ENCODE assay signal across 22 cellular contexts in the genomic region with DNA sequence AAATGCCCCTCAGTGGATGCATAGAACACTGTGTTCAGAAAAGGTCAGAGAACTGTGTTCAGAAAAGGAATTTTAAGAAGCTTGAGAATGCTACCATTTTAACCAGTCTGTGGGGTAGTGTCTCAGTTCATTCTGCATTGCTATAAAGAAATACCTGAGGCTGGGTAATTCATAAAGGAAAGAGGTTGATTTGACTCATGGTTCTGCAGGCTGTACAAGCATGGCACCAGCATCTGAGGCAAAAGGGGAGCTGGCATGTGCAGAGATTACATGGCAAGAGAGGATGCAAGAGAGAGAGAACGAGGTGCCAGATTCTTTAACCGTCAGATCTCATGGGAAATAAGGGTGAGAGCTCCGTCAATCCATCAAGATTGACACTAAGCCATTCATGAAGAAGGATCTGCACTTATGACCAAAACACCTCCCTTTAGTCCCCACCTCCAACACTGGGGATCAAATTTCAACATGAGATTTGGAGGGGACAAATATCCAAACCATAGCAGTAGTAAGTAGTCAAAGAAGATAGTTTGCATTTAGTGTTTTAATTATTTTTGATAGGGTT.
DNase-seq lines count a peak whose midpoint lies in the region; ATAC-seq and TF ChIP-seq lines count a peak whose summit lies in the region.
"Had no signal": no experiment of that assay in that cellular context is flagged by ENCODE, and none has a peak within 500 bp of the region (broad histone marks: within the 10 kb centered on the region; RNA-seq: fewer than 3 reads in every experiment).

No MANE protein-coding gene starts in this region.

- peaks cover 69 to 100% (median 98%) of the 10 kb centered on the region in 3 donors for H3K4me1 Mint-ChIP-seq in T-cell
- peaks cover 47% of the 10 kb centered on the region for H3K4me1 Mint-ChIP-seq in neural progenitor cell
- H3K4me1 Mint-ChIP-seq in activated CD4-positive, alpha-beta memory T cell treated with anti-CD3 and anti-CD28 coated beads, Interleukin-2, amount 10 ng/mL, durations not matched to agents 7 days and 5 days = peaks cover 67% of the 10 kb centered on the region

- CTCF ChIA-PET in T-cell (lab: Charles Lee) = interaction anchor here in 1 of 2 donors (0.8 kb wide), 1 partner anchor 71 kb away, joined by 3 read pairs; no protein-coding TSS in a partner anchor
- CTCF ChIA-PET in activated CD4-positive, alpha-beta memory T cell treated with anti-CD3 and anti-CD28 coated beads, Interleukin-2, amount 10 ng/mL, durations not matched to agents 7 days and 5 days (lab: Charles Lee) = no interaction called here

- no peak for TF ChIP-seq CTCF in neural progenitor cell (IDR thresholded peaks at IDR 0.05)

- H2AFZ ChIP-seq in neural progenitor cell (replicated peaks) = no peak overlapping the region

- H3K9me3 ChIP-seq in neural progenitor cell (ENCODE audit: low read depth) = no peaks in the 10 kb centered on the region
- H3K9me3 ChIP-seq: breast epithelium, left lung, transverse colon had no signal

- no peak overlapping the region for H3K4me2 ChIP-seq in neural progenitor cell

- POLR2A ChIA-PET in T-cell (lab: Charles Lee) = interaction anchor here (0.5 to 0.6 kb wide), 3 partner anchors 30 to 311 kb away, joined by 3 to 5 read pairs (median 3); no protein-coding TSS in a partner anchor
- POLR2A ChIA-PET in activated CD4-positive, alpha-beta memory T cell treated with anti-CD3 and anti-CD28 coated beads, Interleukin-2, amount 10 ng/mL, durations not matched to agents 7 days and 5 days (lab: Charles Lee) = interaction anchor here (0.6 to 1.8 kb wide), 6 partner anchors 14 to 183 kb away, joined by 3 to 7 read pairs (median 5); a partner anchor contains a TSS

- H3K79me2 ChIP-seq in neural progenitor cell (ENCODE audit: low read depth) = no peaks in the 10 kb centered on the region

- no peak overlapping the region for H3K4me3 ChIP-seq in neural progenitor cell
- H3K4me3 ChIP-seq: breast epithelium, dorsolateral prefrontal cortex, left lung, skin epidermis, transverse colon had no signal

- H3K36me3 Mint-ChIP-seq in T-cell (no peaks in the 10 kb centered on the region), neural progenitor cell (no peaks in the 10 kb centered on the region)
- H3K36me3 Mint-ChIP-seq in activated CD4-positive, alpha-beta memory T cell treated with anti-CD3 and anti-CD28 coated beads, Interleukin-2, amount 10 ng/mL, durations not matched to agents 7 days and 5 days (ENCODE audit: low read depth) = peaks cover 15% of the 10 kb centered on the region
- H3K36me3 Mint-ChIP-seq: CD8-positive, alpha-beta memory T cell had no signal

- H3K9ac ChIP-seq in neural progenitor cell = no peak overlapping the region

- H3K4me1 ChIP-seq in neural progenitor cell = peaks cover 36% of the 10 kb centered on the region

- ATAC-seq in T-cell (replicated peaks in 1 of 4) = no peak
- ATAC-seq: activated naive CD4-positive, alpha-beta T cell treated with anti-CD3 and anti-CD28 coated beads, Interleukin-2, amount 50 U/mL, for 72 hours; left lung had no signal

- no peaks in the 10 kb centered on the region for H3K27me3 ChIP-seq in neural progenitor cell
- H3K27me3 ChIP-seq: breast epithelium, dorsolateral prefrontal cortex, left lung, transverse colon had no signal

- peak overlapping the region; percentile 79 to 91 for H3K27ac Mint-ChIP-seq in T-cell
- peak overlapping the region; percentile 68 for H3K27ac Mint-ChIP-seq in neural progenitor cell
- H3K27ac Mint-ChIP-seq in activated CD4-positive, alpha-beta memory T cell treated with anti-CD3 and anti-CD28 coated beads, Interleukin-2, amount 10 ng/mL, durations not matched to agents 7 days and 5 days = no peak overlapping the region
- H3K27ac Mint-ChIP-seq: activated naive CD4-positive, alpha-beta T cell treated with anti-CD3 and anti-CD28 coated beads, Interleukin-2, amount 50 U/mL, for 72 hours had no signal

- H3K9me3 Mint-ChIP-seq in T-cell (peaks cover 0 to 5% (median 5%) of the 10 kb centered on the region in 3 donors), neural progenitor cell (peaks cover 3% of the 10 kb centered on the region)
- H3K9me3 Mint-ChIP-seq in activated CD4-positive, alpha-beta memory T cell treated with anti-CD3 and anti-CD28 coated beads, Interleukin-2, amount 10 ng/mL, durations not matched to agents 7 days and 5 days = peaks cover 6% of the 10 kb centered on the region
- H3K9me3 Mint-ChIP-seq: CD8-positive, alpha-beta memory T cell had no signal

- DNase-seq in NCI-H748 (lab: John Stamatoyannopoulos, UW; ENCODE audit: unreplicated experiment) = peak; percentile 5
- DNase-seq in NCI-H748 treated with DMSO at 0.1 percent for 48 hours (lab: John Stamatoyannopoulos, UW) = no peak
- DNase-seq in T-cell = no peak
- no peak for DNase-seq in neural progenitor cell (ENCODE audit: low spot score)
- DNase-seq in activated CD4-positive, alpha-beta memory T cell treated with anti-CD3 and anti-CD28 coated beads, Interleukin-2, amount 10 ng/mL, durations not matched to agents 7 days and 5 days = no peak
- no peak for DNase-seq in D341Med (ENCODE audit: low spot score)
- no peak for DNase-seq in stimulated activated CD4-positive, alpha-beta T cell treated with anti-CD3 and anti-CD28 coated beads, Interleukin-2, amount 100 ng/mL, for 48 hours
- no peak for DNase-seq in GM19238 (ENCODE audit: insufficient read length, low spot score)
- DNase-seq: activated CD4-positive, alpha-beta T cell treated with anti-CD3 and anti-CD28 coated beads, Interleukin-2, amount 50 U/mL, for 4 hours; activated T-cell treated with anti-CD3 and anti-CD28 coated beads, Interleukin-2, amount 50 U/mL, for 48 hours; CD8-positive, alpha-beta memory T cell; dorsolateral prefrontal cortex; left lung; MV-4-11; NCI-H2081 treated with DMSO at 0.1 percent for 48 hours; NCI-H69; SW 1271; transverse colon had no signal

- H3K27me3 Mint-ChIP-seq in T-cell (no peaks in the 10 kb centered on the region), neural progenitor cell (ENCODE audit: insufficient read depth, low read depth) (peaks cover 4% of the 10 kb centered on the region)
- H3K27me3 Mint-ChIP-seq in activated CD4-positive, alpha-beta memory T cell treated with anti-CD3 and anti-CD28 coated beads, Interleukin-2, amount 10 ng/mL, durations not matched to agents 7 days and 5 days = no peaks in the 10 kb centered on the region
- H3K27me3 Mint-ChIP-seq: CD8-positive, alpha-beta memory T cell had no signal

- no peaks in the 10 kb centered on the region for H4K20me1 ChIP-seq in neural progenitor cell (ENCODE audit: low read depth)

- H3K4me3 Mint-ChIP-seq in T-cell = peak overlapping the region in 1 of 3 donors; percentile 52
- no peak overlapping the region for H3K4me3 Mint-ChIP-seq in neural progenitor cell
- no peak overlapping the region for H3K4me3 Mint-ChIP-seq in activated CD4-positive, alpha-beta memory T cell treated with anti-CD3 and anti-CD28 coated beads, Interleukin-2, amount 10 ng/mL, durations not matched to agents 7 days and 5 days

- no peaks in the 10 kb centered on the region for H3K36me3 ChIP-seq in neural progenitor cell
- H3K36me3 ChIP-seq: breast epithelium, left lung, transverse colon had no signal

- H3K27ac ChIP-seq in neural progenitor cell = no peak overlapping the region
- H3K27ac ChIP-seq: dorsolateral prefrontal cortex, RWPE1 had no signal

- H3F3A ChIP-seq in neural progenitor cell (ENCODE audit: low read depth) = peaks cover 10% of the 10 kb centered on the region
